Comparison of ENCODE assay signal across 8 cellular contexts in genomic region chr7:128937271-128937646, GRCh38. TPM values are rescaled to one million over a fixed set of nuclear protein-coding genes. Genes with fewer than 3 reads are reported as not detected.
DNase-seq lines count a peak whose midpoint lies in the region; ATAC-seq and TF ChIP-seq lines count a peak whose summit lies in the region.

No MANE protein-coding gene starts in this region.

- ATAC-seq in naive thymus-derived CD4-positive, alpha-beta T cell, result no peak

- no peak for TF ChIP-seq POLR2A in thyroid gland (IDR thresholded peaks at IDR 0.05)

- H3K27me3 Mint-ChIP-seq in MCF 10A (ENCODE audit: insufficient read depth, unreplicated experiment), result no peaks in the 10 kb centered on the region
- H3K27me3 Mint-ChIP-seq in naive thymus-derived CD4-positive, alpha-beta T cell, result peaks cover 13 to 37% (median 18%) of the 10 kb centered on the region in 5 donors

- no peak for DNase-seq in MCF 10A (ENCODE audit: unreplicated experiment)
- DNase-seq in naive thymus-derived CD4-positive, alpha-beta T cell, result no peak
- no peak for DNase-seq in LoVo (ENCODE audit: low spot score)
- no peak for DNase-seq in thyroid gland
- no peak for DNase-seq in DMS53 (lab: John Stamatoyannopoulos, UW)
- no peak for DNase-seq in SHP77 (lab: John Stamatoyannopoulos, UW)

- WGBS in thyroid gland, 2 donors, result 68 to 77% methylated on average over 13 to 14 of the region's 17 CpGs

- TF ChIP-seq CTCF in HEK293 (tag by site-specific recombination; IDR thresholded peaks at IDR 0.05) (no peak), MCF 10A (IDR thresholded peaks at IDR 0.05; ENCODE audit: unreplicated experiment) (no peak), thyroid gland (IDR thresholded peaks at IDR 0.05) (no peak)

- H3K4me1 Mint-ChIP-seq in MCF 10A (ENCODE audit: insufficient read depth, unreplicated experiment), result peaks cover 13% of the 10 kb centered on the region
- H3K4me1 Mint-ChIP-seq in naive thymus-derived CD4-positive, alpha-beta T cell, result peaks cover 25 to 54% (median 30%) of the 10 kb centered on the region in 7 donors

- H3K9me3 Mint-ChIP-seq in MCF 10A (ENCODE audit: unreplicated experiment), result no peaks in the 10 kb centered on the region
- H3K9me3 Mint-ChIP-seq in naive thymus-derived CD4-positive, alpha-beta T cell, result peaks cover 0 to 1% (median 0%) of the 10 kb centered on the region in 11 donors

- POLR2A ChIA-PET in HEK293 (lab: Yijun Ruan, JAX), result interaction anchor here (0.6 kb wide), 1 partner anchor 415 kb away, joined by 5 read pairs; no protein-coding TSS in a partner anchor
- POLR2A ChIA-PET in MCF 10A (lab: Yijun Ruan, JAX), result interaction anchor here (0.6 to 2.4 kb wide), 9 partner anchors 14 to 191 kb away, joined by 3 to 11 read pairs (median 4); partner anchors contain the start of gene ATP6V1F
- POLR2A ChIA-PET in naive thymus-derived CD4-positive, alpha-beta T cell (lab: Charles Lee), result interaction anchor here (0.6 kb wide), 1 partner anchor 1213 kb away, joined by 3 read pairs; no protein-coding TSS in a partner anchor

- H3K36me3 ChIP-seq in BLaER1 treated with 17β-estradiol and CSF1 and Interleukin-3, amounts not matched to agents 10 nM and 100 nM, result peaks cover 0 to 9% (median 0%) of the 10 kb centered on the region in 11 experiments; a peak in 5 of 22 replicates
- H3K36me3 ChIP-seq in HEK293 (ENCODE audit: control insufficient read depth in 2 of 2, insufficient read depth in 1 of 2, low read length in 2 of 2), result no peaks in the 10 kb centered on the region
- no peaks in the 10 kb centered on the region for H3K36me3 ChIP-seq in naive thymus-derived CD4-positive, alpha-beta T cell (ENCODE audit: control insufficient read depth in 2 of 3, insufficient read depth in 3 of 3, low read length in 3 of 3)
- no peaks in the 10 kb centered on the region for H3K36me3 ChIP-seq in thyroid gland

- H3K27me3 ChIP-seq in BLaER1 treated with 17β-estradiol and CSF1 and Interleukin-3, amounts not matched to agents 10 nM and 100 nM, result peaks cover 18 to 61% (median 54%) of the 10 kb centered on the region in 11 experiments; a peak in 21 of 22 replicates
- peaks cover 0 to 4% of the 10 kb centered on the region in 2 donors for H3K27me3 ChIP-seq in naive thymus-derived CD4-positive, alpha-beta T cell (ENCODE audit: control insufficient read depth in 2 of 2, insufficient read depth in 2 of 2, low read length in 2 of 2)
- H3K27me3 ChIP-seq in thyroid gland, result no peaks in the 10 kb centered on the region

- peaks cover 74 to 92% (median 80%) of the 10 kb centered on the region in 10 experiments for H3K4me1 ChIP-seq in BLaER1 treated with 17β-estradiol and CSF1 and Interleukin-3, amounts not matched to agents 10 nM and 100 nM
- H3K4me1 ChIP-seq in HEK293 (ENCODE audit: control insufficient read depth, insufficient read depth, low read length) (no peaks in the 10 kb centered on the region), thyroid gland (peaks cover 4 to 12% of the 10 kb centered on the region in 2 donors)
- H3K4me1 ChIP-seq in naive thymus-derived CD4-positive, alpha-beta T cell (ENCODE audit: control insufficient read depth in 2 of 2, insufficient read depth in 2 of 2, low read length in 2 of 2), result peaks cover 11 to 14% of the 10 kb centered on the region in 2 donors

- BruUV-seq in MCF 10A (replicated peaks; lab: Mats Ljungman, UMichigan), result no TSS peak

- peaks cover 0 to 12% (median 4%) of the 10 kb centered on the region in 11 experiments; a peak in 8 of 22 replicates for H4K20me1 ChIP-seq in BLaER1 treated with 17β-estradiol and CSF1 and Interleukin-3, amounts not matched to agents 10 nM and 100 nM

- CTCF ChIA-PET in HEK293 (lab: Yijun Ruan, JAX), result interaction anchor here (0.7 to 1.2 kb wide), 2 partner anchors 110 to 154 kb away, joined by 4 read pairs; no protein-coding TSS in a partner anchor
- CTCF ChIA-PET in MCF 10A (lab: Yijun Ruan, JAX), result interaction anchor here (0.6 to 1.1 kb wide), 3 partner anchors 33 to 90 kb away, joined by 3 to 5 read pairs (median 4); no protein-coding TSS in a partner anchor
- CTCF ChIA-PET in naive thymus-derived CD4-positive, alpha-beta T cell (lab: Charles Lee), result no interaction called here

- H3K9me3 ChIP-seq in BLaER1 treated with 17β-estradiol and CSF1 and Interleukin-3, amounts not matched to agents 10 nM and 100 nM (replicated peaks in 1 of 11), result no peaks in the 10 kb centered on the region
- H3K9me3 ChIP-seq in HEK293 (ENCODE audit: control insufficient read depth, insufficient read depth, low read depth, low read length), result no peaks in the 10 kb centered on the region
- H3K9me3 ChIP-seq in naive thymus-derived CD4-positive, alpha-beta T cell (ENCODE audit: control insufficient read depth in 2 of 3, low read length in 3 of 3), result no peaks in the 10 kb centered on the region
- no peaks in the 10 kb centered on the region for H3K9me3 ChIP-seq in thyroid gland

- peak overlapping the region; percentile 72 for H3K4me3 Mint-ChIP-seq in MCF 10A (ENCODE audit: unreplicated experiment)
- H3K4me3 Mint-ChIP-seq in naive thymus-derived CD4-positive, alpha-beta T cell, result peak overlapping the region; percentile 48 to 91 (median 78)

- intact Hi-C loops in MCF 10A (cut with micrococcal nuclease), result no loop called here
- intact Hi-C loops in naive thymus-derived CD4-positive, alpha-beta T cell (cut with micrococcal nuclease), result no loop called here
- intact Hi-C loops in thyroid gland (cut with DNase I), result no loop called here

- peak overlapping the region in 3 of 11 experiments; percentile 71 to 85 (median 84); a peak in 5 of 22 replicates for H3K27ac ChIP-seq in BLaER1 treated with 17β-estradiol and CSF1 and Interleukin-3, amounts not matched to agents 10 nM and 100 nM
- H3K27ac ChIP-seq in HEK293 (ENCODE audit: extremely low read depth, low read depth, low read length), result peak overlapping the region; percentile 66; the same call in 1 of the 2 replicates
- no peak overlapping the region for H3K27ac ChIP-seq in naive thymus-derived CD4-positive, alpha-beta T cell (ENCODE audit: low read depth, low read length)
- H3K27ac ChIP-seq in thyroid gland, result no peak overlapping the region

- H3K9ac ChIP-seq in BLaER1 treated with 17β-estradiol and CSF1 and Interleukin-3, amounts not matched to agents 10 nM and 100 nM, result peak overlapping the region in 4 of 11 experiments; percentile 76 to 93 (median 86); a peak in 7 of 22 replicates

- H3K36me3 Mint-ChIP-seq in MCF 10A (ENCODE audit: insufficient read depth, unreplicated experiment), result no peaks in the 10 kb centered on the region
- peaks cover 0 to 5% (median 0%) of the 10 kb centered on the region in 5 donors for H3K36me3 Mint-ChIP-seq in naive thymus-derived CD4-positive, alpha-beta T cell

- peak overlapping the region; percentile 44 for H3K27ac Mint-ChIP-seq in MCF 10A (ENCODE audit: low read depth, unreplicated experiment)
- H3K27ac Mint-ChIP-seq in naive thymus-derived CD4-positive, alpha-beta T cell, result peak overlapping the region in 1 of 9 donors; percentile 77

- peak overlapping the region; percentile 88 to 99 (median 95); a peak in 20 of 22 replicates for H3K4me2 ChIP-seq in BLaER1 treated with 17β-estradiol and CSF1 and Interleukin-3, amounts not matched to agents 10 nM and 100 nM

- H3K4me3 ChIP-seq in BLaER1 treated with 17β-estradiol and CSF1 and Interleukin-3, amounts not matched to agents 10 nM and 100 nM, result peak overlapping the region in 8 of 10 experiments; percentile 58 to 92 (median 70); a peak in 12 of 20 replicates
- H3K4me3 ChIP-seq in HEK293 (ENCODE audit: low read depth, low read length) (no peak overlapping the region), thyroid gland (replicated peaks in 1 of 3) (no peak overlapping the region)
- peak overlapping the region; percentile 5 for H3K4me3 ChIP-seq in naive thymus-derived CD4-positive, alpha-beta T cell (ENCODE audit: low read length)

TF ChIP-seq in HEK293, 187 proteins besides CTCF, POLR2A, EP300 and RAD21:
- TF ChIP-seq RBAK (tag by site-specific recombination; IDR thresholded peaks at IDR 0.05) (no peak), ZNF777 (tag by site-specific recombination; IDR thresholded peaks at IDR 0.05; ENCODE audit: borderline replicate concordance) (0 out of 2 replicates have a peak, but pooled peaks have one; percentile 25)

RNA-seq across cellular contexts. Expression of gene IRF5, which starts 0.5 kb away (rescaled TPM):
- 7.5 and 10.1 TPM in 2 replicates for total RNA-seq in MCF 10A (2022)
- 10 to 100 TPM in 1 of 5 experiments, 1 to 10 TPM in 4; 1.7 to 33.2 (median 4.6) TPM for total RNA-seq in naive thymus-derived CD4-positive, alpha-beta T cell
- under 1 TPM; 0.38 to 0.95 TPM for polyA plus RNA-seq in naive thymus-derived CD4-positive, alpha-beta T cell
- 1 to 10 TPM; 3.7 to 6.0 (median 4.9) TPM for total RNA-seq in thyroid gland

RNA-seq across cellular contexts. Expression of gene KCP, which starts 26.8 kb away (rescaled TPM):
- 0.42 and 0.68 TPM in 2 replicates for total RNA-seq in MCF 10A (2022)
- total RNA-seq in naive thymus-derived CD4-positive, alpha-beta T cell, result 1 to 10 TPM in 1 of 5 experiments, under 1 TPM in 3, not detected in 1; 0.10 to 1.6 (median 0.24) TPM
- not detected for polyA plus RNA-seq in naive thymus-derived CD4-positive, alpha-beta T cell
- under 1 TPM; 0.27 to 0.93 (median 0.61) TPM for total RNA-seq in thyroid gland

Comparison
In these comparisons a context has a peak if more than half of its experiments do, and no peak if none do; other contexts are left out.
1. H3K4me3 ChIP-seq: peak in BLaER1 treated with 17β-estradiol and CSF1 and Interleukin-3, amounts not matched to agents 10 nM and 100 nM (8 of 10) and naive thymus-derived CD4-positive, alpha-beta T cell (single experiment); none in HEK293 (single experiment) and thyroid gland (0 of 3).